18 cellular contexts compared by ENCODE assay signal in genomic region chr17:70668276-70668937, GRCh38.
"Had no signal": no experiment of that assay in that cellular context is flagged by ENCODE, and none has a peak within 500 bp of the region (broad histone marks: within the 10 kb centered on the region; RNA-seq: fewer than 3 reads in every experiment).

No MANE protein-coding gene starts in this region.

- H3K4me1 ChIP-seq: ascending aorta, gastrocnemius medialis, pancreas, right lobe of liver, testis, upper lobe of left lung had no signal

- H3K36me3 ChIP-seq: ascending aorta, gastrocnemius medialis, neutrophil, pancreas, right lobe of liver, upper lobe of left lung had no signal

- H3K9me3 ChIP-seq: ascending aorta, gastrocnemius medialis, neutrophil, pancreas, right lobe of liver, testis, upper lobe of left lung had no signal

- DNase-seq: activated CD4-positive, alpha-beta T cell treated with anti-CD3 and anti-CD28 coated beads, Interleukin-2, amount 50 U/mL, for 1 hour; activated CD8-positive, alpha-beta memory T cell treated with anti-CD3 and anti-CD28 coated beads, Interleukin-2, amount 50 U/mL, for 4 hours; activated naive CD4-positive, alpha-beta T cell treated with anti-CD3 and anti-CD28 coated beads for 36 hours; activated T-cell treated with anti-CD3 and anti-CD28 coated beads, Interleukin-2, amount 50 U/mL, for 4 hours; cerebellar nuclear complex; effector CD8-positive, alpha-beta T cell; gastrocnemius medialis; head of caudate nucleus; naive thymus-derived CD8-positive, alpha-beta T cell; right lobe of liver; stimulated activated CD4-positive, alpha-beta T cell treated with anti-CD3 and anti-CD28 coated beads, Interleukin-4, amount 100 ng/mL, for 1 hour; testis had no signal

- H3K4me3 ChIP-seq: ascending aorta, gastrocnemius medialis, pancreas, smooth muscle cell, testis, upper lobe of left lung had no signal

- ATAC-seq: activated T-cell treated with anti-CD3 and anti-CD28 coated beads, Interleukin-2, amount 50 U/mL, for 4 hours; esophagus mucosa; gastrocnemius medialis; naive thymus-derived CD8-positive, alpha-beta T cell had no signal
